18 cellular contexts compared by ENCODE assay signal in the genomic region with DNA sequence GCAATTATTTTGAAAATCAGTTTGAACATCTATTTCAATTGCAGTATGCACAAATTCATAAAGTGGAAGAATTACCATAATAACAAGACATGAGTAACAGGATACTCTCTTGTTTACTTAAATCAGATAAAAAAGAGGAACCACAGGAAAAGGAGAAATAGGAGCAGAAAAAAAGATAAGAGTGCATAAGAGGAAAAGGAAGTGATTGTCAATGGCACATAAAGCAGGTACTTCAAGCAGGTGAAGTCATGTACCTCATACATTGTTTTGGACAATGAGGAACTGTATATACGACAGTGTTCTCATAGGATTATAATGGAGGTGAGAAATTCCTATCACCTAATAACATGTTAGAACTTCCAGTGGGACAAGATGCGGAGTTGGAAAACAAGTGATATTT.
"Had no signal": no experiment of that assay in that cellular context is flagged by ENCODE, and none has a peak within 500 bp of the region (broad histone marks: within the 10 kb centered on the region; RNA-seq: fewer than 3 reads in every experiment).

No MANE protein-coding gene starts in this region.

- ATAC-seq: activated CD4-positive, alpha-beta T cell treated with anti-CD3 and anti-CD28 coated beads for 36 hours; activated CD8-positive, alpha-beta T cell treated with anti-CD3 and anti-CD28 coated beads for 36 hours; activated T-cell treated with anti-CD3 and anti-CD28 coated beads, Interleukin-2, amount 50 U/mL, for 4 hours; body of pancreas; heart left ventricle; left cardiac atrium; lower lobe of right lung; right cardiac atrium; stimulated activated naive CD8-positive, alpha-beta T cell treated with anti-CD3 and anti-CD28 coated beads, Interleukin-15, Interleukin-2, amounts not matched to agents 100 U/mL and 50 U/mL, for 24 hours had no signal

- DNase-seq: activated CD4-positive, alpha-beta T cell treated with anti-CD3 and anti-CD28 coated beads for 36 hours; activated CD8-positive, alpha-beta T cell treated with anti-CD3 and anti-CD28 coated beads for 36 hours; activated gamma-delta T cell; activated T-cell treated with anti-CD3 and anti-CD28 coated beads, Interleukin-2, amount 50 U/mL, for 4 hours; amygdala; body of pancreas; central memory CD4-positive, alpha-beta T cell; effector CD8-positive, alpha-beta T cell; heart left ventricle; left cardiac atrium; lower lobe of right lung; right cardiac atrium; stimulated activated CD4-positive, alpha-beta T cell treated with anti-CD3 and anti-CD28 coated beads, Interleukin-4, amount 100 ng/mL, for 24 hours; stimulated activated CD8-positive, alpha-beta memory T cell treated with anti-CD3 and anti-CD28 coated beads, Interleukin-4, amount 100 ng/mL, for 48 hours; stimulated activated naive CD8-positive, alpha-beta T cell treated with anti-CD3 and anti-CD28 coated beads, Interleukin-15, Interleukin-2, amounts not matched to agents 100 U/mL and 50 U/mL, for 24 hours; T-helper 9 cell; transverse colon; WERI-Rb-1 had no signal
